ENCODE assay signal across 35 cellular contexts in genomic region chrX:143336261-143336660, GRCh38.
"Had no signal": no experiment of that assay in that cellular context is flagged by ENCODE, and none has a peak within 500 bp of the region (broad histone marks: within the 10 kb centered on the region; RNA-seq: fewer than 3 reads in every experiment).

No MANE protein-coding gene starts in this region.

- H3K36me3 ChIP-seq: MG63 had no signal

- H3K4me3 ChIP-seq: MG63 had no signal

- H3K27me3 ChIP-seq: MG63 had no signal

- DNase-seq: Karpas-422, Kasumi-1, MG63, MM.1S, MV-4-11, NCI-H1048, NCI-H1092, NCI-H1092 treated with DMSO at 0.1 percent for 48 hours, NCI-H1105, NCI-H1105 treated with DMSO at 0.1 percent for 48 hours, NCI-H1417, NCI-H1417 treated with DMSO at 0.1 percent for 48 hours, NCI-H1436, NCI-H1436 treated with DMSO at 0.1 percent for 48 hours, NCI-H146, NCI-H1694, NCI-H1694 treated with DMSO at 0.1 percent for 48 hours, NCI-H187, NCI-H187 treated with DMSO at 0.1 percent for 48 hours, NCI-H1930, NCI-H2029, NCI-H2029 treated with DMSO at 0.1 percent for 48 hours, NCI-H2081, NCI-H2081 treated with DMSO at 0.1 percent for 48 hours, NCI-H2107, NCI-H2171, NCI-H2171 treated with DMSO at 0.1 percent for 48 hours, NCI-H2227 treated with DMSO at 0.1 percent for 48 hours, NCI-H226, NCI-H345, NCI-H446, NCI-H446 treated with DMSO at 0.1 percent for 48 hours, NCI-H510A, NCI-H510A treated with DMSO at 0.1 percent for 48 hours, NCI-H524 had no signal

- H3K9me3 ChIP-seq: MG63 had no signal
